1 cellular context compared by ENCODE assay signal in genomic region chr1:36156329-36157114, GRCh38.
TF ChIP-seq lines count a peak whose summit lies in the region.

No MANE protein-coding gene starts in this region.

TF ChIP-seq in K562, 482 proteins besides CTCF, POLR2A, EP300 and RAD21 (continued from another document and continues in another):
- TF ChIP-seq ZNF449 (CRISPR knock-in tag; IDR thresholded peaks at IDR 0.05) (no peak), CBX2 (IDR thresholded peaks at IDR 0.05; ENCODE audit: insufficient read depth, low read length, poor library complexity, severe bottlenecking) (no peak), MECOM (CRISPR knock-in tag; IDR thresholded peaks at IDR 0.05) (no peak), XRCC3 (IDR thresholded peaks at IDR 0.05) (no peak), RREB1 (CRISPR knock-in tag; IDR thresholded peaks at IDR 0.05) (no peak; the same call in 1 of the 2 replicates), KDM5B (IDR thresholded peaks at IDR 0.05; ENCODE audit: insufficient replicate concordance, low read depth, low read length) (no peak), PKNOX1 (IDR thresholded peaks at IDR 0.05) (peak; percentile 52; the same call in 1 of the 2 replicates), CHD2 (IDR thresholded peaks at IDR 0.05; ENCODE audit: low read depth, low read length) (0 out of 2 replicates have a peak, but pooled peaks have one; percentile 38), ZNF324 (CRISPR knock-in tag; IDR thresholded peaks at IDR 0.05) (no peak), ZC3H11A (IDR thresholded peaks at IDR 0.05; ENCODE audit: low read depth, low read length) (no peak), XRCC4 (IDR thresholded peaks at IDR 0.05; ENCODE audit: extremely low read depth, insufficient read depth, insufficient read length) (no peak), NR4A1 (CRISPR knock-in tag; IDR thresholded peaks at IDR 0.05) (peak; percentile 31; the same call in 1 of the 2 replicates), NR4A1 (tag; IDR thresholded peaks at IDR 0.05) (no peak), FOXM1 (IDR thresholded peaks at IDR 0.05; ENCODE audit: low read depth) (no peak), FOXM1 (CRISPR knock-in tag; IDR thresholded peaks at IDR 0.05; ENCODE audit: low read depth) (no peak), HDAC2 (IDR thresholded peaks at IDR 0.05) (peak; percentile 84; the same call in 1 of the 2 replicates), HES1 (IDR thresholded peaks at IDR 0.05; ENCODE audit: low read depth) (no peak), ZNF740 (CRISPR knock-in tag; IDR thresholded peaks at IDR 0.05) (peak; percentile 39; the same call in 1 of the 2 replicates), ZNF740 (tag; IDR thresholded peaks at IDR 0.05) (no peak; a peak in 1 of 4 replicates), JUNB (CRISPR knock-in tag; conservative IDR thresholded peaks at IDR 0.05) (no peak), KAT2B (IDR thresholded peaks at IDR 0.05; ENCODE audit: low read depth, low read length) (no peak), RAD51 (IDR thresholded peaks at IDR 0.05; ENCODE audit: borderline replicate concordance, low read depth) (peak; percentile 58), ZNF584 (CRISPR knock-in tag; IDR thresholded peaks at IDR 0.05; ENCODE audit: low read depth) (no peak), ZNF408 (CRISPR knock-in tag; IDR thresholded peaks at IDR 0.05; ENCODE audit: low read depth) (no peak), KDM2B (CRISPR knock-in tag; IDR thresholded peaks at IDR 0.05) (no peak), ZNF830 (CRISPR knock-in tag; IDR thresholded peaks at IDR 0.05) (no peak), ZBTB17 (CRISPR knock-in tag; IDR thresholded peaks at IDR 0.05) (0 out of 2 replicates have a peak, but pooled peaks have one; percentile 25), CREBBP (IDR thresholded peaks at IDR 0.05; ENCODE audit: low read depth, low read length) (no peak), HOXB6 (CRISPR knock-in tag; IDR thresholded peaks at IDR 0.05; ENCODE audit: borderline replicate concordance) (no peak), DIDO1 (tag; IDR thresholded peaks at IDR 0.05; ENCODE audit: low read depth) (no peak), CREB3 (tag; conservative IDR thresholded peaks at IDR 0.05; ENCODE audit: low read depth) (no peak), POLR2G (IDR thresholded peaks at IDR 0.05; ENCODE audit: low read depth, low read length) (no peak; the same call in none of the 2 replicates), MITF (IDR thresholded peaks at IDR 0.05) (no peak; the same call in 1 of the 2 replicates), BDP1 (IDR thresholded peaks at IDR 0.05; ENCODE audit: insufficient read depth, insufficient read length) (no peak), PTRF (tag; IDR thresholded peaks at IDR 0.05) (no peak), THAP7 (CRISPR knock-in tag; IDR thresholded peaks at IDR 0.05) (0 out of 2 replicates have a peak, but pooled peaks have one; percentile 20), MCM5 (IDR thresholded peaks at IDR 0.05; ENCODE audit: low read depth) (no peak), TAL1 (IDR thresholded peaks at IDR 0.05) (no peak), E2F3 (CRISPR knock-in tag; IDR thresholded peaks at IDR 0.05) (no peak), FOXP4 (CRISPR knock-in tag; IDR thresholded peaks at IDR 0.05; ENCODE audit: borderline replicate concordance) (no peak), NFYB (IDR thresholded peaks at IDR 0.05; ENCODE audit: extremely low read depth, insufficient read length) (no peak), SIX5 (IDR thresholded peaks at IDR 0.05; ENCODE audit: borderline replicate concordance in 1 of 2, insufficient read depth in 1 of 2, low read depth in 1 of 2, low read length in 2 of 2) (no peak), TAF9B (IDR thresholded peaks at IDR 0.05; ENCODE audit: partially characterized antibody) (no peak), RBM15 (IDR thresholded peaks at IDR 0.05; ENCODE audit: insufficient read depth, low read length) (no peak), HDAC1 (IDR thresholded peaks at IDR 0.05) (peak in 1 of 2 experiments; percentile 80; a peak in 1 of 4 replicates), ZNF133 (CRISPR knock-in tag; IDR thresholded peaks at IDR 0.05) (no peak), ZNF592 (IDR thresholded peaks at IDR 0.05) (no peak)
